In genomic region chr13:94999871-95000270, GRCh38 we compare ENCODE assay signal across 1 cellular context.
TF ChIP-seq lines count a peak whose summit lies in the region.

No MANE protein-coding gene starts in this region.

TF ChIP-seq in HepG2, 621 proteins besides CTCF, POLR2A, EP300 and RAD21 (continued from another document):
- TF ChIP-seq ZHX2 (IDR thresholded peaks at IDR 0.05; ENCODE audit: low read depth) (no peak), ZHX2 (CRISPR knock-in tag; IDR thresholded peaks at IDR 0.05; ENCODE audit: borderline replicate concordance) (no peak), CHD2 (IDR thresholded peaks at IDR 0.05; ENCODE audit: low read depth, low read length) (no peak), ZNF510 (CRISPR knock-in tag; IDR thresholded peaks at IDR 0.05; ENCODE audit: low read depth) (no peak), ZNF576 (CRISPR knock-in tag; IDR thresholded peaks at IDR 0.05) (no peak), NFYB (CRISPR knock-in tag; IDR thresholded peaks at IDR 0.05) (no peak), MLLT10 (CRISPR knock-in tag; IDR thresholded peaks at IDR 0.05) (no peak)
- TF ChIP-seq, protein P1, sequence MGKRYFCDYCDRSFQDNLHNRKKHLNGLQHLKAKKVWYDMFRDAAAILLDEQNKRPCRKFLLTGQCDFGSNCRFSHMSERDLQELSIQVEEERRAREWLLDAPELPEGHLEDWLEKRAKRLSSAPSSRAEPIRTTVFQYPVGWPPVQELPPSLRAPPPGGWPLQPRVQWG (CRISPR knock-in tag; IDR thresholded peaks at IDR 0.05; ENCODE audit: borderline replicate concordance, low read depth), result no peak
